Comparison of ENCODE assay signal across 1 cellular context in genomic region chr2:127217470-127218325, GRCh38.
TF ChIP-seq lines count a peak whose summit lies in the region.

No MANE protein-coding gene starts in this region.

TF ChIP-seq in WTC11, 78 proteins besides CTCF, POLR2A, EP300 and RAD21 (continued from another document):
- TF ChIP-seq JAZF1 (CRISPR knock-in tag; IDR thresholded peaks at IDR 0.05) (no peak), E2F5 (CRISPR knock-in tag; IDR thresholded peaks at IDR 0.05) (no peak), NR1H2 (CRISPR knock-in tag; IDR thresholded peaks at IDR 0.05) (no peak), FOXP1 (CRISPR knock-in tag; IDR thresholded peaks at IDR 0.05; ENCODE audit: borderline replicate concordance) (no peak), ETV6 (CRISPR knock-in tag; IDR thresholded peaks at IDR 0.05) (no peak), ZNF532 (CRISPR knock-in tag; IDR thresholded peaks at IDR 0.05; ENCODE audit: borderline replicate concordance) (no peak), ATF2 (CRISPR knock-in tag; IDR thresholded peaks at IDR 0.05; ENCODE audit: borderline replicate concordance, low read depth) (no peak), NFATC4 (CRISPR knock-in tag; IDR thresholded peaks at IDR 0.05) (no peak), ZNF396 (CRISPR knock-in tag; IDR thresholded peaks at IDR 0.05; ENCODE audit: borderline replicate concordance) (no peak), CREB1 (CRISPR knock-in tag; IDR thresholded peaks at IDR 0.05) (no peak), GTF2I (CRISPR knock-in tag; conservative IDR thresholded peaks at IDR 0.05) (no peak), SOX15 (CRISPR knock-in tag; IDR thresholded peaks at IDR 0.05) (no peak)
